2 cellular contexts compared by ENCODE assay signal in the genomic region with DNA sequence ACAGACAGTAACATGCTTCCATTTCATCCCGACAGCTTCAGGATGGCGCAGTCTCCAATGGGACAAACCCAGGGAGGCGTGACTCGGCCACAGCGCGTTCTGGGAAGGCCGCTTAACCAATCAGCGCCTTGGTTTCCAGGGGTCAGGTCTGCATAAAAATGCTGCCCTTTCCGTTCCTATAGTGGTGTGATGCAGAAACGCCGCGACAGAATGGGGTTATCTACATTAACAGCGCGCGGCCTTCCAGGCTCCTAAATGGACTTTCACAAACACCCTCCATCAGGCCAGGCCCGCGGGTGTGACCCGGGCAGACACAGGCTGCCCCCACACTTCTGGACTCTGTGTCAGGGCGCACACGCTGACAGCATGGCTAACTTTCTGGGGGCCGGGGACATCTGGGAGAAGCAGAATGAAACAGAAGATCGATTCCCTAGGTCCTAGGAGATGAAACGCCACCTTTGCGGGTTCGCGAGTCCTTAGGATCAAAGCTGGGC.
TF ChIP-seq lines count a peak whose summit lies in the region.

No MANE protein-coding gene starts in this region.

TF ChIP-seq in SK-N-SH treated with all-trans-retinoic acid at 6 μM for 48 hours, 23 proteins besides CTCF, POLR2A, EP300 and RAD21:
- TF ChIP-seq ISL1 (CRISPR knock-in tag; IDR thresholded peaks at IDR 0.05) = no peak
- TF ChIP-seq ZC3H10 (CRISPR knock-in tag; IDR thresholded peaks at IDR 0.05) = no peak
- TF ChIP-seq PPARA (CRISPR knock-in tag; IDR thresholded peaks at IDR 0.05; ENCODE audit: borderline replicate concordance) = no peak
- TF ChIP-seq ESRRG (CRISPR knock-in tag; IDR thresholded peaks at IDR 0.05) = no peak
- TF ChIP-seq ARNTL (CRISPR knock-in tag; IDR thresholded peaks at IDR 0.05; ENCODE audit: borderline replicate concordance, low read depth) = no peak
- TF ChIP-seq ZFP3 (CRISPR knock-in tag; IDR thresholded peaks at IDR 0.05) = no peak
- TF ChIP-seq, protein P1, sequence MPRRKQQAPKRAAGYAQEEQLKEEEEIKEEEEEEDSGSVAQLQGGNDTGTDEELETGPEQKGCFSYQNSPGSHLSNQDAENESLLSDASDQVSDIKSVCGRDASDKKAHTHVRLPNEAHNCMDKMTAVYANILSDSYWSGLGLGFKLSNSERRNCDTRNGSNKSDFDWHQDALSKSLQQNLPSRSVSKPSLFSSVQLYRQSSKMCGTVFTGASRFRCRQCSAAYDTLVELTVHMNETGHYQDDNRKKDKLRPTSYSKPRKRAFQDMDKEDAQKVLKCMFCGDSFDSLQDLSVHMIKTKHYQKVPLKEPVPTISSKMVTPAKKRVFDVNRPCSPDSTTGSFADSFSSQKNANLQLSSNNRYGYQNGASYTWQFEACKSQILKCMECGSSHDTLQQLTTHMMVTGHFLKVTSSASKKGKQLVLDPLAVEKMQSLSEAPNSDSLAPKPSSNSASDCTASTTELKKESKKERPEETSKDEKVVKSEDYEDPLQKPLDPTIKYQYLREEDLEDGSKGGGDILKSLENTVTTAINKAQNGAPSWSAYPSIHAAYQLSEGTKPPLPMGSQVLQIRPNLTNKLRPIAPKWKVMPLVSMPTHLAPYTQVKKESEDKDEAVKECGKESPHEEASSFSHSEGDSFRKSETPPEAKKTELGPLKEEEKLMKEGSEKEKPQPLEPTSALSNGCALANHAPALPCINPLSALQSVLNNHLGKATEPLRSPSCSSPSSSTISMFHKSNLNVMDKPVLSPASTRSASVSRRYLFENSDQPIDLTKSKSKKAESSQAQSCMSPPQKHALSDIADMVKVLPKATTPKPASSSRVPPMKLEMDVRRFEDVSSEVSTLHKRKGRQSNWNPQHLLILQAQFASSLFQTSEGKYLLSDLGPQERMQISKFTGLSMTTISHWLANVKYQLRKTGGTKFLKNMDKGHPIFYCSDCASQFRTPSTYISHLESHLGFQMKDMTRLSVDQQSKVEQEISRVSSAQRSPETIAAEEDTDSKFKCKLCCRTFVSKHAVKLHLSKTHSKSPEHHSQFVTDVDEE (CRISPR knock-in tag; IDR thresholded peaks at IDR 0.05) = no peak
- no peak for TF ChIP-seq TCF4 (CRISPR knock-in tag; IDR thresholded peaks at IDR 0.05; ENCODE audit: borderline replicate concordance)
- no peak for TF ChIP-seq CSDC2 (CRISPR knock-in tag; IDR thresholded peaks at IDR 0.05)
- TF ChIP-seq TOX (CRISPR knock-in tag; IDR thresholded peaks at IDR 0.05; ENCODE audit: borderline replicate concordance) = no peak
- TF ChIP-seq, protein P2, sequence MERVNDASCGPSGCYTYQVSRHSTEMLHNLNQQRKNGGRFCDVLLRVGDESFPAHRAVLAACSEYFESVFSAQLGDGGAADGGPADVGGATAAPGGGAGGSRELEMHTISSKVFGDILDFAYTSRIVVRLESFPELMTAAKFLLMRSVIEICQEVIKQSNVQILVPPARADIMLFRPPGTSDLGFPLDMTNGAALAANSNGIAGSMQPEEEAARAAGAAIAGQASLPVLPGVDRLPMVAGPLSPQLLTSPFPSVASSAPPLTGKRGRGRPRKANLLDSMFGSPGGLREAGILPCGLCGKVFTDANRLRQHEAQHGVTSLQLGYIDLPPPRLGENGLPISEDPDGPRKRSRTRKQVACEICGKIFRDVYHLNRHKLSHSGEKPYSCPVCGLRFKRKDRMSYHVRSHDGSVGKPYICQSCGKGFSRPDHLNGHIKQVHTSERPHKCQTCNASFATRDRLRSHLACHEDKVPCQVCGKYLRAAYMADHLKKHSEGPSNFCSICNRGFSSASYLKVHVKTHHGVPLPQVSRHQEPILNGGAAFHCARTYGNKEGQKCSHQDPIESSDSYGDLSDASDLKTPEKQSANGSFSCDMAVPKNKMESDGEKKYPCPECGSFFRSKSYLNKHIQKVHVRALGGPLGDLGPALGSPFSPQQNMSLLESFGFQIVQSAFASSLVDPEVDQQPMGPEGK (CRISPR knock-in tag; IDR thresholded peaks at IDR 0.05; ENCODE audit: borderline replicate concordance) = no peak
- TF ChIP-seq, protein P3, sequence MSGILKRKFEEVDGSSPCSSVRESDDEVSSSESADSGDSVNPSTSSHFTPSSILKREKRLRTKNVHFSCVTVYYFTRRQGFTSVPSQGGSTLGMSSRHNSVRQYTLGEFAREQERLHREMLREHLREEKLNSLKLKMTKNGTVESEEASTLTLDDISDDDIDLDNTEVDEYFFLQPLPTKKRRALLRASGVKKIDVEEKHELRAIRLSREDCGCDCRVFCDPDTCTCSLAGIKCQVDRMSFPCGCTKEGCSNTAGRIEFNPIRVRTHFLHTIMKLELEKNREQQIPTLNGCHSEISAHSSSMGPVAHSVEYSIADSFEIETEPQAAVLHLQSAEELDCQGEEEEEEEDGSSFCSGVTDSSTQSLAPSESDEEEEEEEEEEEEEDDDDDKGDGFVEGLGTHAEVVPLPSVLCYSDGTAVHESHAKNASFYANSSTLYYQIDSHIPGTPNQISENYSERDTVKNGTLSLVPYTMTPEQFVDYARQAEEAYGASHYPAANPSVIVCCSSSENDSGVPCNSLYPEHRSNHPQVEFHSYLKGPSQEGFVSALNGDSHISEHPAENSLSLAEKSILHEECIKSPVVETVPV (CRISPR knock-in tag; IDR thresholded peaks at IDR 0.05) = no peak

TF ChIP-seq in HepG2, 621 proteins besides CTCF, POLR2A, EP300 and RAD21 (continues in another document):
- TF ChIP-seq ZNF207 (IDR thresholded peaks at IDR 0.05; ENCODE audit: borderline replicate concordance) (no peak), HOXA5 (CRISPR knock-in tag; IDR thresholded peaks at IDR 0.05) (no peak), ZNF615 (CRISPR knock-in tag; IDR thresholded peaks at IDR 0.05; ENCODE audit: borderline replicate concordance) (no peak), PPARG (CRISPR knock-in tag; conservative IDR thresholded peaks at IDR 0.05) (no peak), ZNF274 (CRISPR knock-in tag; IDR thresholded peaks at IDR 0.05) (no peak), ZNF816 (CRISPR knock-in tag; IDR thresholded peaks at IDR 0.05; ENCODE audit: borderline replicate concordance) (no peak), ZNF746 (CRISPR knock-in tag; IDR thresholded peaks at IDR 0.05) (no peak), MAZ (IDR thresholded peaks at IDR 0.05; ENCODE audit: borderline replicate concordance, low read depth, low read length) (no peak), MAZ (CRISPR knock-in tag; IDR thresholded peaks at IDR 0.05; ENCODE audit: low read depth) (peak; percentile 10; the same call in 1 of the 2 replicates), RFX3 (CRISPR knock-in tag; IDR thresholded peaks at IDR 0.05) (no peak), KAT2B (IDR thresholded peaks at IDR 0.05; ENCODE audit: borderline replicate concordance, low read depth, low read length) (no peak), SRY (CRISPR knock-in tag; IDR thresholded peaks at IDR 0.05) (no peak), ZNF331 (CRISPR knock-in tag; IDR thresholded peaks at IDR 0.05) (no peak), SALL1 (CRISPR knock-in tag; IDR thresholded peaks at IDR 0.05) (no peak), ZSCAN22 (CRISPR knock-in tag; IDR thresholded peaks at IDR 0.05) (no peak), PAF1 (CRISPR knock-in tag; IDR thresholded peaks at IDR 0.05) (no peak), MTA1 (CRISPR knock-in tag; IDR thresholded peaks at IDR 0.05; ENCODE audit: borderline replicate concordance) (no peak), BRCA1 (CRISPR knock-in tag; IDR thresholded peaks at IDR 0.05) (no peak), MEIS1 (CRISPR knock-in tag; IDR thresholded peaks at IDR 0.05; ENCODE audit: borderline replicate concordance) (no peak), ZNF589 (CRISPR knock-in tag; conservative IDR thresholded peaks at IDR 0.05) (no peak), ONECUT2 (CRISPR knock-in tag; IDR thresholded peaks at IDR 0.05) (no peak), ZNF883 (CRISPR knock-in tag; IDR thresholded peaks at IDR 0.05; ENCODE audit: not compliant biosample characterization) (no peak)
- TF ChIP-seq, protein P4, sequence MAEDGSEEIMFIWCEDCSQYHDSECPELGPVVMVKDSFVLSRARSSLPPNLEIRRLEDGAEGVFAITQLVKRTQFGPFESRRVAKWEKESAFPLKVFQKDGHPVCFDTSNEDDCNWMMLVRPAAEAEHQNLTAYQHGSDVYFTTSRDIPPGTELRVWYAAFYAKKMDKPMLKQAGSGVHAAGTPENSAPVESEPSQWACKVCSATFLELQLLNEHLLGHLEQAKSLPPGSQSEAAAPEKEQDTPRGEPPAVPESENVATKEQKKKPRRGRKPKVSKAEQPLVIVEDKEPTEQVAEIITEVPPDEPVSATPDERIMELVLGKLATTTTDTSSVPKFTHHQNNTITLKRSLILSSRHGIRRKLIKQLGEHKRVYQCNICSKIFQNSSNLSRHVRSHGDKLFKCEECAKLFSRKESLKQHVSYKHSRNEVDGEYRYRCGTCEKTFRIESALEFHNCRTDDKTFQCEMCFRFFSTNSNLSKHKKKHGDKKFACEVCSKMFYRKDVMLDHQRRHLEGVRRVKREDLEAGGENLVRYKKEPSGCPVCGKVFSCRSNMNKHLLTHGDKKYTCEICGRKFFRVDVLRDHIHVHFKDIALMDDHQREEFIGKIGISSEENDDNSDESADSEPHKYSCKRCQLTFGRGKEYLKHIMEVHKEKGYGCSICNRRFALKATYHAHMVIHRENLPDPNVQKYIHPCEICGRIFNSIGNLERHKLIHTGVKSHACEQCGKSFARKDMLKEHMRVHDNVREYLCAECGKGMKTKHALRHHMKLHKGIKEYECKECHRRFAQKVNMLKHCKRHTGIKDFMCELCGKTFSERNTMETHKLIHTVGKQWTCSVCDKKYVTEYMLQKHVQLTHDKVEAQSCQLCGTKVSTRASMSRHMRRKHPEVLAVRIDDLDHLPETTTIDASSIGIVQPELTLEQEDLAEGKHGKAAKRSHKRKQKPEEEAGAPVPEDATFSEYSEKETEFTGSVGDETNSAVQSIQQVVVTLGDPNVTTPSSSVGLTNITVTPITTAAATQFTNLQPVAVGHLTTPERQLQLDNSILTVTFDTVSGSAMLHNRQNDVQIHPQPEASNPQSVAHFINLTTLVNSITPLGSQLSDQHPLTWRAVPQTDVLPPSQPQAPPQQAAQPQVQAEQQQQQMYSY (CRISPR knock-in tag; IDR thresholded peaks at IDR 0.05) = no peak
- TF ChIP-seq, protein P5, sequence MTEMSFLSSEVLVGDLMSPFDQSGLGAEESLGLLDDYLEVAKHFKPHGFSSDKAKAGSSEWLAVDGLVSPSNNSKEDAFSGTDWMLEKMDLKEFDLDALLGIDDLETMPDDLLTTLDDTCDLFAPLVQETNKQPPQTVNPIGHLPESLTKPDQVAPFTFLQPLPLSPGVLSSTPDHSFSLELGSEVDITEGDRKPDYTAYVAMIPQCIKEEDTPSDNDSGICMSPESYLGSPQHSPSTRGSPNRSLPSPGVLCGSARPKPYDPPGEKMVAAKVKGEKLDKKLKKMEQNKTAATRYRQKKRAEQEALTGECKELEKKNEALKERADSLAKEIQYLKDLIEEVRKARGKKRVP (CRISPR knock-in tag; IDR thresholded peaks at IDR 0.05) = no peak
- TF ChIP-seq, protein P6, sequence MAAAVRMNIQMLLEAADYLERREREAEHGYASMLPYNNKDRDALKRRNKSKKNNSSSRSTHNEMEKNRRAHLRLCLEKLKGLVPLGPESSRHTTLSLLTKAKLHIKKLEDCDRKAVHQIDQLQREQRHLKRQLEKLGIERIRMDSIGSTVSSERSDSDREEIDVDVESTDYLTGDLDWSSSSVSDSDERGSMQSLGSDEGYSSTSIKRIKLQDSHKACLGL (CRISPR knock-in tag; IDR thresholded peaks at IDR 0.05) = no peak
- TF ChIP-seq, protein P7, sequence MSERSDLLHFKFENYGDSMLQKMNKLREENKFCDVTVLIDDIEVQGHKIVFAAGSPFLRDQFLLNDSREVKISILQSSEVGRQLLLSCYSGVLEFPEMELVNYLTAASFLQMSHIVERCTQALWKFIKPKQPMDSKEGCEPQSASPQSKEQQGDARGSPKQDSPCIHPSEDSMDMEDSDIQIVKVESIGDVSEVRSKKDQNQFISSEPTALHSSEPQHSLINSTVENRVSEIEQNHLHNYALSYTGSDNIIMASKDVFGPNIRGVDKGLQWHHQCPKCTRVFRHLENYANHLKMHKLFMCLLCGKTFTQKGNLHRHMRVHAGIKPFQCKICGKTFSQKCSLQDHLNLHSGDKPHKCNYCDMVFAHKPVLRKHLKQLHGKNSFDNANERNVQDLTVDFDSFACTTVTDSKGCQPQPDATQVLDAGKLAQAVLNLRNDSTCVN (CRISPR knock-in tag; IDR thresholded peaks at IDR 0.05; ENCODE audit: borderline replicate concordance) = 0 out of 2 replicates have a peak, but pooled peaks have one; percentile 12
- TF ChIP-seq, protein P8, sequence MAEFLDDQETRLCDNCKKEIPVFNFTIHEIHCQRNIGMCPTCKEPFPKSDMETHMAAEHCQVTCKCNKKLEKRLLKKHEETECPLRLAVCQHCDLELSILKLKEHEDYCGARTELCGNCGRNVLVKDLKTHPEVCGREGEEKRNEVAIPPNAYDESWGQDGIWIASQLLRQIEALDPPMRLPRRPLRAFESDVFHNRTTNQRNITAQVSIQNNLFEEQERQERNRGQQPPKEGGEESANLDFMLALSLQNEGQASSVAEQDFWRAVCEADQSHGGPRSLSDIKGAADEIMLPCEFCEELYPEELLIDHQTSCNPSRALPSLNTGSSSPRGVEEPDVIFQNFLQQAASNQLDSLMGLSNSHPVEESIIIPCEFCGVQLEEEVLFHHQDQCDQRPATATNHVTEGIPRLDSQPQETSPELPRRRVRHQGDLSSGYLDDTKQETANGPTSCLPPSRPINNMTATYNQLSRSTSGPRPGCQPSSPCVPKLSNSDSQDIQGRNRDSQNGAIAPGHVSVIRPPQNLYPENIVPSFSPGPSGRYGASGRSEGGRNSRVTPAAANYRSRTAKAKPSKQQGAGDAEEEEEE (CRISPR knock-in tag; IDR thresholded peaks at IDR 0.05; ENCODE audit: borderline replicate concordance) = no peak
- TF ChIP-seq, protein P9, sequence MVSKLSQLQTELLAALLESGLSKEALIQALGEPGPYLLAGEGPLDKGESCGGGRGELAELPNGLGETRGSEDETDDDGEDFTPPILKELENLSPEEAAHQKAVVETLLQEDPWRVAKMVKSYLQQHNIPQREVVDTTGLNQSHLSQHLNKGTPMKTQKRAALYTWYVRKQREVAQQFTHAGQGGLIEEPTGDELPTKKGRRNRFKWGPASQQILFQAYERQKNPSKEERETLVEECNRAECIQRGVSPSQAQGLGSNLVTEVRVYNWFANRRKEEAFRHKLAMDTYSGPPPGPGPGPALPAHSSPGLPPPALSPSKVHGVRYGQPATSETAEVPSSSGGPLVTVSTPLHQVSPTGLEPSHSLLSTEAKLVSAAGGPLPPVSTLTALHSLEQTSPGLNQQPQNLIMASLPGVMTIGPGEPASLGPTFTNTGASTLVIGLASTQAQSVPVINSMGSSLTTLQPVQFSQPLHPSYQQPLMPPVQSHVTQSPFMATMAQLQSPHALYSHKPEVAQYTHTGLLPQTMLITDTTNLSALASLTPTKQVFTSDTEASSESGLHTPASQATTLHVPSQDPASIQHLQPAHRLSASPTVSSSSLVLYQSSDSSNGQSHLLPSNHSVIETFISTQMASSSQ (IDR thresholded peaks at IDR 0.05; ENCODE audit: low read depth) = no peak
- TF ChIP-seq, protein P9 (CRISPR knock-in tag; IDR thresholded peaks at IDR 0.05; ENCODE audit: borderline replicate concordance) = no peak
